11 cellular contexts compared by ENCODE assay signal in genomic region chr11:102267602-102268001, GRCh38. TPM values are rescaled to one million over a fixed set of nuclear protein-coding genes. Genes with fewer than 3 reads are reported as not detected.
DNase-seq lines count a peak whose midpoint lies in the region; ATAC-seq, FAIRE-seq and TF ChIP-seq lines count a peak whose summit lies in the region.
"Had no signal": no experiment of that assay in that cellular context is flagged by ENCODE, and none has a peak within 500 bp of the region (broad histone marks: within the 10 kb centered on the region; RNA-seq: fewer than 3 reads in every experiment).

No MANE protein-coding gene starts in this region.

- CTCF ChIA-PET in activated CD4-positive, alpha-beta T cell treated with anti-CD3 and anti-CD28 coated beads for 36 hours (lab: Charles Lee), result interaction anchor here (1.7 to 2.2 kb wide), 5 partner anchors 12 to 252 kb away, joined by 4 to 18 read pairs (median 9); no protein-coding TSS in a partner anchor
- CTCF ChIA-PET in activated CD4-positive, alpha-beta T cell treated with anti-CD3 and anti-CD28 coated beads, Interleukin-2, amount 10 ng/mL, durations not matched to agents 7 days and 5 days (lab: Charles Lee), result interaction anchor here (1.3 to 2.1 kb wide), 3 partner anchors 11 to 123 kb away, joined by 3 to 6 read pairs (median 4); no protein-coding TSS in a partner anchor

- peaks cover 3% of the 10 kb centered on the region for H3K27me3 Mint-ChIP-seq in activated CD4-positive, alpha-beta T cell treated with anti-CD3 and anti-CD28 coated beads for 36 hours
- H3K27me3 Mint-ChIP-seq in activated CD4-positive, alpha-beta T cell treated with anti-CD3 and anti-CD28 coated beads, Interleukin-2, amount 10 ng/mL, durations not matched to agents 7 days and 5 days, result peaks cover 31% of the 10 kb centered on the region

- no peaks in the 10 kb centered on the region for H4K20me1 ChIP-seq in keratinocyte (ENCODE audit: control insufficient read depth, extremely low read depth, insufficient read depth, low read length)

- H3K79me2 ChIP-seq in keratinocyte (ENCODE audit: control insufficient read depth, insufficient read depth, low read length), result no peaks in the 10 kb centered on the region

- peak; percentile 86 for FAIRE-seq in keratinocyte (lab: Jason Lieb, UNC)
- FAIRE-seq: A204.1, kidney had no signal

- no peak for DNase-seq in activated CD4-positive, alpha-beta T cell treated with anti-CD3 and anti-CD28 coated beads for 36 hours
- DNase-seq in activated CD4-positive, alpha-beta T cell treated with anti-CD3 and anti-CD28 coated beads, Interleukin-2, amount 10 ng/mL, durations not matched to agents 7 days and 5 days, result no peak
- DNase-seq in adrenal gland, result peak in 4 of 7 donors; percentile 23 to 38 (median 28)
- DNase-seq in keratinocyte (ENCODE audit: low read depth, low spot score), result no peak
- no peak for DNase-seq in tibial nerve (ENCODE audit: low spot score in 2 of 2)
- DNase-seq in SKM-1 (lab: John Stamatoyannopoulos, UW; ENCODE audit: unreplicated experiment), result no peak
- DNase-seq: kidney, NCI-H524 had no signal

- intact Hi-C loops in activated CD4-positive, alpha-beta T cell treated with anti-CD3 and anti-CD28 coated beads for 36 hours (cut with DNase I, micrococcal nuclease), result loop anchor here in 1 of 2 experiments (1.0 kb wide), 2 partner anchors 50 to 157 kb away; partner anchors contain the start of genes BIRC3 and YAP1
- intact Hi-C loops in adrenal gland (cut with DNase I), result loop anchor here in 1 of 2 donors (10.0 kb wide), 1 partner anchor 163 kb away; no protein-coding TSS in a partner anchor

- H3K27me3 ChIP-seq in adrenal gland (no peaks in the 10 kb centered on the region), keratinocyte (ENCODE audit: control insufficient read depth, extremely low read depth, insufficient read depth, low read length) (no peaks in the 10 kb centered on the region), tibial nerve (no peaks in the 10 kb centered on the region)

- no peaks in the 10 kb centered on the region for H3K9me3 ChIP-seq in adrenal gland (replicated peaks in 1 of 3)
- no peaks in the 10 kb centered on the region for H3K9me3 ChIP-seq in keratinocyte (ENCODE audit: control insufficient read depth, low read depth, low read length)
- H3K9me3 ChIP-seq in tibial nerve, result no peaks in the 10 kb centered on the region

- dilution Hi-C loops in keratinocyte (cut with MboI; ENCODE audit: extremely low pct_ligation_motif_present, low sequenced_read_pairs), result no loop called here

- H3K27ac Mint-ChIP-seq in activated CD4-positive, alpha-beta T cell treated with anti-CD3 and anti-CD28 coated beads for 36 hours, result peak overlapping the region; percentile 24
- no peak overlapping the region for H3K27ac Mint-ChIP-seq in activated CD4-positive, alpha-beta T cell treated with anti-CD3 and anti-CD28 coated beads, Interleukin-2, amount 10 ng/mL, durations not matched to agents 7 days and 5 days

- no peak overlapping the region for H3K4me3 Mint-ChIP-seq in activated CD4-positive, alpha-beta T cell treated with anti-CD3 and anti-CD28 coated beads for 36 hours
- H3K4me3 Mint-ChIP-seq in activated CD4-positive, alpha-beta T cell treated with anti-CD3 and anti-CD28 coated beads, Interleukin-2, amount 10 ng/mL, durations not matched to agents 7 days and 5 days, result no peak overlapping the region

- H3K36me3 ChIP-seq in adrenal gland (replicated peaks in 1 of 2) (no peaks in the 10 kb centered on the region), keratinocyte (ENCODE audit: control insufficient read depth in 2 of 2, extremely low read depth in 1 of 2, insufficient read depth in 2 of 2, low read length in 2 of 2) (no peaks in the 10 kb centered on the region), tibial nerve (no peaks in the 10 kb centered on the region)

- no peak for TF ChIP-seq POLR2A in adrenal gland (IDR thresholded peaks at IDR 0.05)
- no peak for TF ChIP-seq POLR2A in tibial nerve (IDR thresholded peaks at IDR 0.05)

- 29 to 35% (median 33%) methylated on average over 5 of the region's 5 CpGs for WGBS in adrenal gland, 4 donors
- 49 to 67% methylated on average over 5 of the region's 5 CpGs for WGBS in tibial nerve, 2 donors

- TF ChIP-seq CTCF in adrenal gland (IDR thresholded peaks at IDR 0.05) (no peak), keratinocyte (optimal IDR thresholded peaks at IDR 0.05 in 1 of 3, IDR thresholded peaks at IDR 0.05 in 1 of 3, conservative IDR thresholded peaks at IDR 0.05 in 1 of 3; ENCODE audit: extremely low read depth in 1 of 3, insufficient read depth in 2 of 3, low read length in 3 of 3) (no peak), tibial nerve (IDR thresholded peaks at IDR 0.05) (no peak)

- peaks cover 3 to 4% of the 10 kb centered on the region in 2 donors for H3K4me1 ChIP-seq in adrenal gland (replicated peaks in 1 of 2)
- peaks cover 32% of the 10 kb centered on the region for H3K4me1 ChIP-seq in keratinocyte (ENCODE audit: control insufficient read depth, extremely low read depth, insufficient read depth, low read length)
- peaks cover 0 to 20% (median 4%) of the 10 kb centered on the region in 4 donors for H3K4me1 ChIP-seq in tibial nerve

- H3K4me1 Mint-ChIP-seq in activated CD4-positive, alpha-beta T cell treated with anti-CD3 and anti-CD28 coated beads for 36 hours, result peaks cover 34% of the 10 kb centered on the region
- H3K4me1 Mint-ChIP-seq in activated CD4-positive, alpha-beta T cell treated with anti-CD3 and anti-CD28 coated beads, Interleukin-2, amount 10 ng/mL, durations not matched to agents 7 days and 5 days, result peaks cover 30% of the 10 kb centered on the region

- POLR2A ChIA-PET in activated CD4-positive, alpha-beta T cell treated with anti-CD3 and anti-CD28 coated beads for 36 hours (lab: Charles Lee), result no interaction called here
- POLR2A ChIA-PET in activated CD4-positive, alpha-beta T cell treated with anti-CD3 and anti-CD28 coated beads, Interleukin-2, amount 10 ng/mL, durations not matched to agents 7 days and 5 days (lab: Charles Lee), result no interaction called here

- H2AFZ ChIP-seq in keratinocyte (ENCODE audit: control insufficient read depth, low read length), result peak overlapping the region; percentile 41

- H3K4me3 ChIP-seq in adrenal gland (peak overlapping the region in 1 of 4 donors; percentile 49), keratinocyte (ENCODE audit: control insufficient read depth in 2 of 3, extremely low read depth in 1 of 3, insufficient read depth in 2 of 3, low read depth in 1 of 3, low read length in 3 of 3) (peak overlapping the region; percentile 37 to 78 (median 57)), tibial nerve (peak overlapping the region in 1 of 4 donors; percentile 43)

- H3K4me2 ChIP-seq in keratinocyte (ENCODE audit: control insufficient read depth, extremely low read depth, insufficient read depth, low read depth, low read length), result peak overlapping the region; percentile 87

- no peaks in the 10 kb centered on the region for H3K9me3 Mint-ChIP-seq in activated CD4-positive, alpha-beta T cell treated with anti-CD3 and anti-CD28 coated beads for 36 hours (ENCODE audit: low read depth)
- H3K9me3 Mint-ChIP-seq in activated CD4-positive, alpha-beta T cell treated with anti-CD3 and anti-CD28 coated beads, Interleukin-2, amount 10 ng/mL, durations not matched to agents 7 days and 5 days, result no peaks in the 10 kb centered on the region

- no peaks in the 10 kb centered on the region for H3K9me1 ChIP-seq in keratinocyte (ENCODE audit: control insufficient read depth, extremely low read depth, insufficient read depth, low read length)

- no peak for ATAC-seq in activated CD4-positive, alpha-beta T cell treated with anti-CD3 and anti-CD28 coated beads for 36 hours
- ATAC-seq in HG02642 (IDR thresholded peaks at IDR 0.05; ENCODE audit: poor library complexity, unreplicated experiment), result no peak
- no peak for ATAC-seq in activated CD4-positive, CD25-positive, alpha-beta regulatory T cell treated with anti-CD3 and anti-CD28 coated beads, Interleukin-2, amount 50 U/mL, for 24 hours

- no peaks in the 10 kb centered on the region for H3K36me3 Mint-ChIP-seq in activated CD4-positive, alpha-beta T cell treated with anti-CD3 and anti-CD28 coated beads for 36 hours (ENCODE audit: low read depth)
- H3K36me3 Mint-ChIP-seq in activated CD4-positive, alpha-beta T cell treated with anti-CD3 and anti-CD28 coated beads, Interleukin-2, amount 10 ng/mL, durations not matched to agents 7 days and 5 days (ENCODE audit: low read depth), result no peaks in the 10 kb centered on the region

- H3K27ac ChIP-seq in adrenal gland (peak overlapping the region in 2 of 5 donors; percentile 33 to 51), keratinocyte (ENCODE audit: control insufficient read depth, insufficient read depth, low read length) (peak overlapping the region; percentile 88), tibial nerve (peak overlapping the region in 3 of 4 donors; percentile 28 to 70 (median 37))

- TF ChIP-seq EP300 in tibial nerve (IDR thresholded peaks at IDR 0.05), result no peak

- H3K9ac ChIP-seq in keratinocyte (ENCODE audit: control insufficient read depth, extremely low read depth, insufficient read depth, low read length), result peak overlapping the region; percentile 82

RNA-seq across cellular contexts. Expression of gene BIRC3, which starts 49.7 kb away (rescaled TPM):
- total RNA-seq in activated CD4-positive, alpha-beta T cell treated with anti-CD3 and anti-CD28 coated beads for 36 hours, result 100 to 1,000 TPM in 1 of 2 experiments, 10 to 100 TPM in 1; 99.2 to 109 TPM
- 10 to 100 TPM; 33.1 to 39.6 TPM for total RNA-seq in activated CD4-positive, alpha-beta T cell treated with anti-CD3 and anti-CD28 coated beads, Interleukin-2, amount 10 ng/mL, durations not matched to agents 7 days and 5 days
- 1 to 10 TPM in 7 of 8 donors, under 1 TPM in 1; 0.48 to 8.6 (median 2.8) TPM for total RNA-seq in adrenal gland
- polyA plus RNA-seq in adrenal gland, result 1 to 10 TPM; 2.9 to 7.6 (median 3.9) TPM
- polyA plus RNA-seq in keratinocyte, result 1.1 to 2.1 TPM (median 1.4 TPM) in 3 replicates
- polyA plus RNA-seq in keratinocyte (2011; ENCODE audit: low read depth), result 3.8 TPM
- polyA plus RNA-seq in keratinocyte (2011; cell fraction: cytosol; rRNA removed), result 0.73 and 1.7 TPM in 2 replicates
- 1.4 and 1.6 TPM in 2 replicates for polyA plus RNA-seq in keratinocyte (2011; cell fraction: nucleus; rRNA removed)
- 1.3 and 1.8 TPM in 2 replicates for polyA plus RNA-seq in keratinocyte (2012; ENCODE audit: low replicate concordance)
- 0.92 to 2.1 TPM in 2 of 3 replicates, not detected in the other for polyA minus RNA-seq in keratinocyte
- polyA minus RNA-seq in keratinocyte (2011; cell fraction: cytosol; rRNA and poly(A)+ RNA removed), result 2.3 TPM
- 1.9 and 2.6 TPM in 2 replicates for polyA minus RNA-seq in keratinocyte (2011; cell fraction: nucleus; rRNA and poly(A)+ RNA removed)
- 10 to 100 TPM; 12.9 to 28.2 (median 20.3) TPM for total RNA-seq in tibial nerve

Comparison
In these comparisons a context has a peak if more than half of its experiments do, and no peak if none do; other contexts are left out.
1. DNase-seq: peak in adrenal gland (4 of 7); none in activated CD4-positive, alpha-beta T cell treated with anti-CD3 and anti-CD28 coated beads for 36 hours (single experiment), activated CD4-positive, alpha-beta T cell treated with anti-CD3 and anti-CD28 coated beads, Interleukin-2, amount 10 ng/mL, durations not matched to agents 7 days and 5 days (single experiment), keratinocyte (single experiment), tibial nerve (0 of 2) and SKM-1 (single experiment).